8 cellular contexts compared by ENCODE assay signal in the genomic region with DNA sequence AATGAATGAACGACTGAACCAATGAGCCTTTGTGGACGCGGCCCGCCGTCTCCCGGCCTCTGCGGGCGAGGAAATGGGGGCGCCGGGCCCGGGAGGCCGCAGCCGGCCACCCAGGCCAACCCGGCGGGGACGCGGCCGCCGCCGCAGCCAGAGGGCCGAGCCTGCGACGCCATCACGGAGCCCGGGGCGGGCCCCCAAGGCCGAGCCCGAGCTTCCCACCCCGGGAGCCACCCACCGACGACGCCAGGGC. TPM values are rescaled to one million over a fixed set of nuclear protein-coding genes. Genes with fewer than 3 reads are reported as not detected.
DNase-seq lines count a peak whose midpoint lies in the region; ATAC-seq and TF ChIP-seq lines count a peak whose summit lies in the region.

No MANE protein-coding gene starts in this region.

- H3K27ac ChIP-seq in testis, result peak overlapping the region in 1 of 2 donors; percentile 95

- no peaks in the 10 kb centered on the region for H3K9me3 Mint-ChIP-seq in activated CD4-positive, alpha-beta T cell treated with anti-CD3 and anti-CD28 coated beads for 36 hours (ENCODE audit: low read depth)
- peaks cover 13% of the 10 kb centered on the region for H3K9me3 Mint-ChIP-seq in WTC11

- DNase-seq in activated CD4-positive, alpha-beta T cell treated with anti-CD3 and anti-CD28 coated beads for 36 hours, result no peak
- no peak for DNase-seq in activated CD4-positive, alpha-beta T cell treated with anti-CD3 and anti-CD28 coated beads, Interleukin-2, amount 50 U/mL, for 1 hour
- DNase-seq in WTC11 (ENCODE audit: low spot score), result no peak
- DNase-seq in testis, result no peak
- DNase-seq in left colon, result no peak
- no peak for DNase-seq in EL

- POLR2A ChIA-PET in activated CD4-positive, alpha-beta T cell treated with anti-CD3 and anti-CD28 coated beads for 36 hours (lab: Charles Lee), result no interaction called here
- POLR2A ChIA-PET in WTC11 (lab: Charles Lee), result no interaction called here

- peak overlapping the region; percentile 98 for H3K4me3 Mint-ChIP-seq in activated CD4-positive, alpha-beta T cell treated with anti-CD3 and anti-CD28 coated beads for 36 hours
- H3K4me3 Mint-ChIP-seq in WTC11, result peak overlapping the region; percentile 96

- TF ChIP-seq CTCF in WTC11 (IDR thresholded peaks at IDR 0.05) (no peak), testis (IDR thresholded peaks at IDR 0.05) (no peak)

- H3K9me3 ChIP-seq in iPS-18c (ENCODE audit: control insufficient read depth, insufficient read depth, low read length) (no peaks in the 10 kb centered on the region), testis (no peaks in the 10 kb centered on the region)

- H3K27me3 ChIP-seq in testis, result no peaks in the 10 kb centered on the region

- peaks cover 18% of the 10 kb centered on the region for H3K4me1 ChIP-seq in testis

- peaks cover 34% of the 10 kb centered on the region for H3K4me1 Mint-ChIP-seq in activated CD4-positive, alpha-beta T cell treated with anti-CD3 and anti-CD28 coated beads for 36 hours
- peaks cover 15% of the 10 kb centered on the region for H3K4me1 Mint-ChIP-seq in WTC11

- H3K27me3 Mint-ChIP-seq in activated CD4-positive, alpha-beta T cell treated with anti-CD3 and anti-CD28 coated beads for 36 hours, result no peaks in the 10 kb centered on the region
- no peaks in the 10 kb centered on the region for H3K27me3 Mint-ChIP-seq in WTC11 (ENCODE audit: low read depth)

- ATAC-seq in activated CD4-positive, alpha-beta T cell treated with anti-CD3 and anti-CD28 coated beads for 36 hours, result no peak
- no peak for ATAC-seq in WTC11
- no peak for ATAC-seq in left colon
- no peak for ATAC-seq in HG03442 (IDR thresholded peaks at IDR 0.05; ENCODE audit: unreplicated experiment)

- WGBS in testis, 2 donors, result 1% methylated on average over 28 of the region's 32 CpGs; no CpG with 5 or more reads in 1 of the 2 donors

- H3K36me3 ChIP-seq in testis (ENCODE audit: low read depth, missing control alignments), result no peaks in the 10 kb centered on the region

- CTCF ChIA-PET in activated CD4-positive, alpha-beta T cell treated with anti-CD3 and anti-CD28 coated beads for 36 hours (lab: Charles Lee), result no interaction called here
- CTCF ChIA-PET in WTC11 (lab: Charles Lee), result interaction anchor here (0.6 kb wide), 1 partner anchor 83 kb away, joined by 4 read pairs; no protein-coding TSS in a partner anchor

- H3K36me3 Mint-ChIP-seq in activated CD4-positive, alpha-beta T cell treated with anti-CD3 and anti-CD28 coated beads for 36 hours (ENCODE audit: low read depth), result peaks cover 45% of the 10 kb centered on the region
- H3K36me3 Mint-ChIP-seq in WTC11, result peaks cover 49% of the 10 kb centered on the region

- intact Hi-C loops in activated CD4-positive, alpha-beta T cell treated with anti-CD3 and anti-CD28 coated beads for 36 hours (cut with DNase I, micrococcal nuclease), result loop anchor here (1.0 to 5.0 kb wide), 15 partner anchors 30 to 1086 kb away; a partner anchor contains a TSS
- intact Hi-C loops in testis (cut with DNase I; ENCODE audit: low total_unique reads), result no loop called here
- intact Hi-C loops in left colon (cut with DNase I, micrococcal nuclease), result no loop called here

- H3K27ac Mint-ChIP-seq in activated CD4-positive, alpha-beta T cell treated with anti-CD3 and anti-CD28 coated beads for 36 hours, result peak overlapping the region; percentile 93
- peak overlapping the region; percentile 19; the same call in 1 of the 2 replicates for H3K27ac Mint-ChIP-seq in WTC11

- TF ChIP-seq POLR2A in testis (IDR thresholded peaks at IDR 0.05), result no peak

- peak overlapping the region; percentile 99 for H3K4me3 ChIP-seq in iPS-18c (ENCODE audit: insufficient read depth, low read depth, low read length)
- peak overlapping the region; percentile 90 to 98 for H3K4me3 ChIP-seq in testis

TF ChIP-seq in WTC11, 78 proteins besides CTCF, POLR2A, EP300 and RAD21 (continues in another document):
- no peak for TF ChIP-seq NR1H2 (CRISPR knock-in tag; IDR thresholded peaks at IDR 0.05)
- TF ChIP-seq, protein P1, sequence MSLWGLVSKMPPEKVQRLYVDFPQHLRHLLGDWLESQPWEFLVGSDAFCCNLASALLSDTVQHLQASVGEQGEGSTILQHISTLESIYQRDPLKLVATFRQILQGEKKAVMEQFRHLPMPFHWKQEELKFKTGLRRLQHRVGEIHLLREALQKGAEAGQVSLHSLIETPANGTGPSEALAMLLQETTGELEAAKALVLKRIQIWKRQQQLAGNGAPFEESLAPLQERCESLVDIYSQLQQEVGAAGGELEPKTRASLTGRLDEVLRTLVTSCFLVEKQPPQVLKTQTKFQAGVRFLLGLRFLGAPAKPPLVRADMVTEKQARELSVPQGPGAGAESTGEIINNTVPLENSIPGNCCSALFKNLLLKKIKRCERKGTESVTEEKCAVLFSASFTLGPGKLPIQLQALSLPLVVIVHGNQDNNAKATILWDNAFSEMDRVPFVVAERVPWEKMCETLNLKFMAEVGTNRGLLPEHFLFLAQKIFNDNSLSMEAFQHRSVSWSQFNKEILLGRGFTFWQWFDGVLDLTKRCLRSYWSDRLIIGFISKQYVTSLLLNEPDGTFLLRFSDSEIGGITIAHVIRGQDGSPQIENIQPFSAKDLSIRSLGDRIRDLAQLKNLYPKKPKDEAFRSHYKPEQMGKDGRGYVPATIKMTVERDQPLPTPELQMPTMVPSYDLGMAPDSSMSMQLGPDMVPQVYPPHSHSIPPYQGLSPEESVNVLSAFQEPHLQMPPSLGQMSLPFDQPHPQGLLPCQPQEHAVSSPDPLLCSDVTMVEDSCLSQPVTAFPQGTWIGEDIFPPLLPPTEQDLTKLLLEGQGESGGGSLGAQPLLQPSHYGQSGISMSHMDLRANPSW (CRISPR knock-in tag; conservative IDR thresholded peaks at IDR 0.05; ENCODE audit: low read depth), result no peak
- TF ChIP-seq, protein P2, sequence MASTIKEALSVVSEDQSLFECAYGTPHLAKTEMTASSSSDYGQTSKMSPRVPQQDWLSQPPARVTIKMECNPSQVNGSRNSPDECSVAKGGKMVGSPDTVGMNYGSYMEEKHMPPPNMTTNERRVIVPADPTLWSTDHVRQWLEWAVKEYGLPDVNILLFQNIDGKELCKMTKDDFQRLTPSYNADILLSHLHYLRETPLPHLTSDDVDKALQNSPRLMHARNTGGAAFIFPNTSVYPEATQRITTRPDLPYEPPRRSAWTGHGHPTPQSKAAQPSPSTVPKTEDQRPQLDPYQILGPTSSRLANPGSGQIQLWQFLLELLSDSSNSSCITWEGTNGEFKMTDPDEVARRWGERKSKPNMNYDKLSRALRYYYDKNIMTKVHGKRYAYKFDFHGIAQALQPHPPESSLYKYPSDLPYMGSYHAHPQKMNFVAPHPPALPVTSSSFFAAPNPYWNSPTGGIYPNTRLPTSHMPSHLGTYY (CRISPR knock-in tag; IDR thresholded peaks at IDR 0.05), result no peak
- TF ChIP-seq NR2C2 (CRISPR knock-in tag; IDR thresholded peaks at IDR 0.05), result no peak
- no peak for TF ChIP-seq HMGA2 (CRISPR knock-in tag; IDR thresholded peaks at IDR 0.05)
- TF ChIP-seq ZNF671 (CRISPR knock-in tag; IDR thresholded peaks at IDR 0.05), result no peak
- no peak for TF ChIP-seq TEAD4 (CRISPR knock-in tag; IDR thresholded peaks at IDR 0.05)
- TF ChIP-seq ZNF317 (CRISPR knock-in tag; IDR thresholded peaks at IDR 0.05; ENCODE audit: borderline replicate concordance, low read depth), result no peak
- TF ChIP-seq, protein P3, sequence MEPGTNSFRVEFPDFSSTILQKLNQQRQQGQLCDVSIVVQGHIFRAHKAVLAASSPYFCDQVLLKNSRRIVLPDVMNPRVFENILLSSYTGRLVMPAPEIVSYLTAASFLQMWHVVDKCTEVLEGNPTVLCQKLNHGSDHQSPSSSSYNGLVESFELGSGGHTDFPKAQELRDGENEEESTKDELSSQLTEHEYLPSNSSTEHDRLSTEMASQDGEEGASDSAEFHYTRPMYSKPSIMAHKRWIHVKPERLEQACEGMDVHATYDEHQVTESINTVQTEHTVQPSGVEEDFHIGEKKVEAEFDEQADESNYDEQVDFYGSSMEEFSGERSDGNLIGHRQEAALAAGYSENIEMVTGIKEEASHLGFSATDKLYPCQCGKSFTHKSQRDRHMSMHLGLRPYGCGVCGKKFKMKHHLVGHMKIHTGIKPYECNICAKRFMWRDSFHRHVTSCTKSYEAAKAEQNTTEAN (CRISPR knock-in tag; IDR thresholded peaks at IDR 0.05), result no peak
- no peak for TF ChIP-seq ZNF138 (CRISPR knock-in tag; conservative IDR thresholded peaks at IDR 0.05)
- TF ChIP-seq, protein P4, sequence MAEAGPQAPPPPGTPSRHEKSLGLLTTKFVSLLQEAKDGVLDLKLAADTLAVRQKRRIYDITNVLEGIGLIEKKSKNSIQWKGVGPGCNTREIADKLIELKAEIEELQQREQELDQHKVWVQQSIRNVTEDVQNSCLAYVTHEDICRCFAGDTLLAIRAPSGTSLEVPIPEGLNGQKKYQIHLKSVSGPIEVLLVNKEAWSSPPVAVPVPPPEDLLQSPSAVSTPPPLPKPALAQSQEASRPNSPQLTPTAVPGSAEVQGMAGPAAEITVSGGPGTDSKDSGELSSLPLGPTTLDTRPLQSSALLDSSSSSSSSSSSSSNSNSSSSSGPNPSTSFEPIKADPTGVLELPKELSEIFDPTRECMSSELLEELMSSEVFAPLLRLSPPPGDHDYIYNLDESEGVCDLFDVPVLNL (CRISPR knock-in tag; IDR thresholded peaks at IDR 0.05; ENCODE audit: borderline replicate concordance, low read depth), result no peak
- TF ChIP-seq KAT7 (CRISPR knock-in tag; IDR thresholded peaks at IDR 0.05; ENCODE audit: borderline replicate concordance), result no peak; the same call in 1 of the 2 replicates
- TF ChIP-seq CBFB (CRISPR knock-in tag; IDR thresholded peaks at IDR 0.05; ENCODE audit: low read depth), result no peak
- TF ChIP-seq ZNF416 (CRISPR knock-in tag; IDR thresholded peaks at IDR 0.05), result no peak
- TF ChIP-seq FOXP1 (CRISPR knock-in tag; IDR thresholded peaks at IDR 0.05; ENCODE audit: borderline replicate concordance), result no peak
- TF ChIP-seq TEAD1 (CRISPR knock-in tag; IDR thresholded peaks at IDR 0.05), result no peak

RNA-seq across cellular contexts. Expression of a gene that starts 0.2 kb away (rescaled TPM):
- total RNA-seq in activated CD4-positive, alpha-beta T cell treated with anti-CD3 and anti-CD28 coated beads for 36 hours, result 100 to 1,000 TPM in 1 of 2 experiments, 10 to 100 TPM in 1; 89.8 to 104 TPM
- total RNA-seq in WTC11 (2021) (156 to 160 TPM (median 156 TPM) in 3 replicates), testis (100 to 1,000 TPM; 176 to 254 TPM), left colon (10 to 100 TPM; 51.7 to 61.7 TPM)
- 331 TPM for polyA plus RNA-seq in testis (ENCODE audit: insufficient read depth, low read depth, low replicate concordance)

RNA-seq across cellular contexts. Expression of a gene that starts 0.3 kb away (rescaled TPM):
- 10 to 100 TPM; 33.0 to 40.8 TPM for total RNA-seq in activated CD4-positive, alpha-beta T cell treated with anti-CD3 and anti-CD28 coated beads for 36 hours
- total RNA-seq in WTC11 (2021), result 47.9 to 58.8 TPM (median 49.9 TPM) in 3 replicates
- 10 to 100 TPM; 53.2 to 57.0 TPM for total RNA-seq in testis
- polyA plus RNA-seq in testis (ENCODE audit: insufficient read depth, low read depth, low replicate concordance), result 62.0 TPM
- total RNA-seq in left colon, result 10 to 100 TPM; 17.8 to 20.8 TPM

RNA-seq across cellular contexts. Expression of a gene that starts 30.7 kb away (rescaled TPM):
- 10 to 100 TPM; 10.4 to 10.6 TPM for total RNA-seq in activated CD4-positive, alpha-beta T cell treated with anti-CD3 and anti-CD28 coated beads for 36 hours
- 8.1 to 9.2 TPM (median 8.7 TPM) in 3 replicates for total RNA-seq in WTC11 (2021)
- 10 to 100 TPM; 14.3 to 14.7 TPM for total RNA-seq in testis
- 14.0 TPM for polyA plus RNA-seq in testis (ENCODE audit: insufficient read depth, low read depth, low replicate concordance)
- total RNA-seq in left colon, result 1 to 10 TPM; 8.2 to 8.5 TPM

Comparison
In these comparisons a context has a peak if more than half of its experiments do, and no peak if none do; other contexts are left out.
1. intact Hi-C loops: an anchor here in activated CD4-positive, alpha-beta T cell treated with anti-CD3 and anti-CD28 coated beads for 36 hours (1.0 to 5.0 kb wide); none called in testis and left colon.